Comparison of ENCODE assay signal across 18 cellular contexts in the genomic region with DNA sequence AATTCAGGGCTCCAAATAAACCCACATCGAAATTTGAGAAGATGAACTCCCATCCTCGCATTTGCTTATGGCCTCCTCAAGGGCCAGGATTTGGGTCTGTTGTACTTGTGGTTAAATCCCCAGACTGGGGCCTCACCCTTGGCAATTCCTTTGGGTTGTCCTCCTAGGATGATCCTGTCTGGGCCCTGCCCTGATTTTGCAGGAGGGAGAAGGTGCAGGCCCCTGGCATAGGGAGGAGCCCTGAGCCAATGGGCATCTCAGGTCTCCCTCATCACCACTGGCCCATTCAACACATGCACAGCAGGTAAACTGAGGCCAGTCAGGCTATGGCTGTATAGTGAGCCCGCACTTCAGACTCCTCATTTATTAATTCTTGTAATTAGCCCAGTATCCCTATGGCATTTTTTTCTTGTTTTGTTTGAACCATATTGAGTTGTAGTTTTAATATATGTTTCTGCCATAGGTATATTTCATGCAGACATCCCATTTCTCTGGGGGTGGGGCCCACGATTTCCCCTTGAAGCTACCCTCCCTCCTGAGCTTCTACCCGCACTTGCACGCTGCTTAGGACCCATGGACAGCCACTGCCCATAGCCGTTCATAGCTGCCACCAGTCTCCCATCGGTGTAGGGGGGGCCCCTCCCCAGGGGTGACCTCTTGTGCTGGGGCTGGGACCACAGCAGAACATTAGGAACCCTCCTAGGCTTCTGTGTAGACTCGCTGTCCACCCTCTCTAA.
DNase-seq lines count a peak whose midpoint lies in the region; ATAC-seq and TF ChIP-seq lines count a peak whose summit lies in the region.
"Had no signal": no experiment of that assay in that cellular context is flagged by ENCODE, and none has a peak within 500 bp of the region (broad histone marks: within the 10 kb centered on the region; RNA-seq: fewer than 3 reads in every experiment).

No MANE protein-coding gene starts in this region.

- WGBS in suprapubic skin = 93% methylated on average over 9 of the region's 9 CpGs

- H3K36me3 ChIP-seq in suprapubic skin = no peaks in the 10 kb centered on the region
- H3K36me3 ChIP-seq in naive thymus-derived CD4-positive, alpha-beta T cell (ENCODE audit: control insufficient read depth in 2 of 3, insufficient read depth in 3 of 3, low read length in 3 of 3) = no peaks in the 10 kb centered on the region
- H3K36me3 ChIP-seq: MG63 had no signal

- no peak for ATAC-seq in naive thymus-derived CD4-positive, alpha-beta T cell
- ATAC-seq: GM23338 had no signal

- peaks cover 5% of the 10 kb centered on the region for H3K4me1 ChIP-seq in suprapubic skin
- H3K4me1 ChIP-seq in naive thymus-derived CD4-positive, alpha-beta T cell (ENCODE audit: control insufficient read depth in 2 of 2, insufficient read depth in 2 of 2, low read length in 2 of 2) = no peaks in the 10 kb centered on the region

- DNase-seq in activated effector memory CD4-positive, alpha-beta T cell treated with anti-CD3 and anti-CD28 coated beads, Interleukin-2, amount 50 U/mL, for 16 hours = peak; percentile 28
- no peak for DNase-seq in activated effector memory CD4-positive, alpha-beta T cell treated with Interleukin-2 at 50 U/mL for 16 hours
- DNase-seq in RWPE1 (ENCODE audit: low spot score) = no peak
- DNase-seq in mesenteric fat pad (ENCODE audit: low spot score) = peak; percentile 68
- peak; percentile 11 to 56 for DNase-seq in suprapubic skin (ENCODE audit: low spot score in 2 of 2)
- DNase-seq in NCI-H510A (lab: John Stamatoyannopoulos, UW) = no peak
- no peak for DNase-seq in stimulated activated CD4-positive, alpha-beta T cell treated with anti-CD3 and anti-CD28 coated beads, Interleukin-1b, Interleukin-23, amount 100 ng/mL, for 48 hours
- DNase-seq in naive thymus-derived CD4-positive, alpha-beta T cell = no peak
- DNase-seq: C1 segment of cervical spinal cord, DMS153, NCI-H1092 treated with DMSO at 0.1 percent for 48 hours, NCI-H1694, NCI-H446, OCI-M1 had no signal

- no peak overlapping the region for H3K27ac Mint-ChIP-seq in naive thymus-derived CD4-positive, alpha-beta T cell
- H3K27ac Mint-ChIP-seq: GM23338 had no signal

- H3K4me3 Mint-ChIP-seq in naive thymus-derived CD4-positive, alpha-beta T cell = no peak overlapping the region
- H3K4me3 Mint-ChIP-seq: GM23338 had no signal

- CTCF ChIA-PET in RWPE1 (lab: Yijun Ruan, JAX) = no interaction called here
- CTCF ChIA-PET in naive thymus-derived CD4-positive, alpha-beta T cell (lab: Charles Lee) = no interaction called here

- TF ChIP-seq POLR2A in suprapubic skin (IDR thresholded peaks at IDR 0.05) = no peak

- no peak for TF ChIP-seq EP300 in suprapubic skin (IDR thresholded peaks at IDR 0.05)

- H3K9me3 ChIP-seq in suprapubic skin = no peaks in the 10 kb centered on the region
- H3K9me3 ChIP-seq in naive thymus-derived CD4-positive, alpha-beta T cell (ENCODE audit: control insufficient read depth in 2 of 3, low read length in 3 of 3) = no peaks in the 10 kb centered on the region
- H3K9me3 ChIP-seq: MG63, SK-N-SH had no signal

- no peaks in the 10 kb centered on the region for H3K4me1 Mint-ChIP-seq in naive thymus-derived CD4-positive, alpha-beta T cell

- no peak for TF ChIP-seq CTCF in RWPE1 (conservative IDR thresholded peaks at IDR 0.05; ENCODE audit: low read depth)
- no peak for TF ChIP-seq CTCF in suprapubic skin (IDR thresholded peaks at IDR 0.05)

- no peaks in the 10 kb centered on the region for H3K36me3 Mint-ChIP-seq in naive thymus-derived CD4-positive, alpha-beta T cell

- POLR2A ChIA-PET in RWPE1 (lab: Yijun Ruan, JAX; ENCODE audit: low non-redundant PET) = no interaction called here
- POLR2A ChIA-PET in naive thymus-derived CD4-positive, alpha-beta T cell (lab: Charles Lee) = no interaction called here

- H3K27ac ChIP-seq in RWPE1 (peak overlapping the region; percentile 73), suprapubic skin (no peak overlapping the region)
- H3K27ac ChIP-seq in naive thymus-derived CD4-positive, alpha-beta T cell (ENCODE audit: low read depth, low read length) = no peak overlapping the region
- H3K27ac ChIP-seq: KMS-11 had no signal

- intact Hi-C loops in naive thymus-derived CD4-positive, alpha-beta T cell (cut with micrococcal nuclease) = no loop called here

- H3K9me3 Mint-ChIP-seq in naive thymus-derived CD4-positive, alpha-beta T cell = no peaks in the 10 kb centered on the region
- H3K9me3 Mint-ChIP-seq: GM23338 had no signal

- H3K27me3 Mint-ChIP-seq in naive thymus-derived CD4-positive, alpha-beta T cell = no peaks in the 10 kb centered on the region

- no peaks in the 10 kb centered on the region for H3K27me3 ChIP-seq in suprapubic skin
- H3K27me3 ChIP-seq in naive thymus-derived CD4-positive, alpha-beta T cell (ENCODE audit: control insufficient read depth in 2 of 2, insufficient read depth in 2 of 2, low read length in 2 of 2) = no peaks in the 10 kb centered on the region
- H3K27me3 ChIP-seq: MG63 had no signal

- no peak overlapping the region for H3K4me3 ChIP-seq in suprapubic skin
- H3K4me3 ChIP-seq in naive thymus-derived CD4-positive, alpha-beta T cell (ENCODE audit: low read length) = no peak overlapping the region
- H3K4me3 ChIP-seq: GM23338 had no signal

Comparison
In these comparisons a context has a peak if more than half of its experiments do, and no peak if none do; other contexts are left out.
1. DNase-seq: peak in activated effector memory CD4-positive, alpha-beta T cell treated with anti-CD3 and anti-CD28 coated beads, Interleukin-2, amount 50 U/mL, for 16 hours (single experiment), mesenteric fat pad (single experiment) and suprapubic skin (2 of 2); none in activated effector memory CD4-positive, alpha-beta T cell treated with Interleukin-2 at 50 U/mL for 16 hours (single experiment), RWPE1 (single experiment), NCI-H510A (single experiment), stimulated activated CD4-positive, alpha-beta T cell treated with anti-CD3 and anti-CD28 coated beads, Interleukin-1b, Interleukin-23, amount 100 ng/mL, for 48 hours (single experiment) and naive thymus-derived CD4-positive, alpha-beta T cell (0 of 9).